In the genomic region with DNA sequence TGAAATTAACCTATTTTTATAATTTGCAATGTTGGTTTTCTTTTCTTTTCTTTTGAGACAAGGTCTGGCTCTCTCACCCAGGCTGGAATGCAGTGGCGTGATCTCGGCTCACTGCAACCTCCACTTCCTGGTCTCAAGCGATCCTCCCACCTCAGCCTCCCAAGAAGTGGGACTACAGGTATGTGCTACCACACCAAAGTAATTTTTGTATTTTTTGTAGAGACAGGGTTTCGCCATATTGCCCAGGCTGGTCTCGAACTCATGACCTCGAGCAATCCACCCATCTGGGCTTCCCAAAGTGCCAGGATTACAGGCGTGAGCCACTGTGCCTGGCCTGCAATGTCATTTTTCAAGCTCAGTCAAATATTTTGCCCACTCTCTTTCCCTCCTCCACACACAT, we compare ENCODE assay signal across 26 cellular contexts. TPM values are rescaled to one million over a fixed set of nuclear protein-coding genes. Genes with fewer than 3 reads are reported as not detected.
"Had no signal": no experiment of that assay in that cellular context is flagged by ENCODE, and none has a peak within 500 bp of the region (broad histone marks: within the 10 kb centered on the region; RNA-seq: fewer than 3 reads in every experiment).

No MANE protein-coding gene starts in this region.

- H3K4me2 ChIP-seq: KMS-11 had no signal

- H3K27me3 ChIP-seq: SJSA1 had no signal

- H3K27ac ChIP-seq: KMS-11, SJSA1 had no signal

- H3K4me3 ChIP-seq: SJSA1 had no signal

- H3K9ac ChIP-seq: KMS-11 had no signal

- H3K4me1 ChIP-seq: SJSA1 had no signal

- H3K36me3 ChIP-seq: SJSA1 had no signal

- ATAC-seq: activated CD8-positive, alpha-beta memory T cell treated with anti-CD3 and anti-CD28 coated beads, Interleukin-2, amount 10 ng/mL, durations not matched to agents 7 days and 5 days; activated CD8-positive, alpha-beta T cell treated with anti-CD3 and anti-CD28 coated beads, Interleukin-2, amount 10 ng/mL, durations not matched to agents 7 days and 5 days; activated naive CD4-positive, alpha-beta T cell treated with anti-CD3 and anti-CD28 coated beads, Interleukin-2, amount 50 U/mL, for 72 hours; activated naive CD8-positive, alpha-beta T cell treated with anti-CD3 and anti-CD28 coated beads, Interleukin-2, amount 50 U/mL, for 24 hours; PC-3; SK-N-SH treated with all-trans-retinoic acid at 6 μM for 48 hours; WTC11 had no signal

- DNase-seq: activated CD4-positive, alpha-beta T cell treated with anti-CD3 and anti-CD28 coated beads for 48 hours; activated CD4-positive, alpha-beta T cell treated with anti-CD3 and anti-CD28 coated beads, Interleukin-2, amount 50 U/mL, for 4 hours; activated CD4-positive, CD25-positive, alpha-beta regulatory T cell treated with anti-CD3 and anti-CD28 coated beads, Interleukin-2, amount 50 U/mL, for 72 hours; activated CD8-positive, alpha-beta memory T cell treated with anti-CD3 and anti-CD28 coated beads, Interleukin-2, amount 10 ng/mL, durations not matched to agents 7 days and 5 days; activated CD8-positive, alpha-beta T cell treated with anti-CD3 and anti-CD28 coated beads, Interleukin-2, amount 10 ng/mL, durations not matched to agents 7 days and 5 days; activated effector memory CD4-positive, alpha-beta T cell treated with Interleukin-2 at 50 U/mL for 16 hours; activated naive CD4-positive, alpha-beta T cell; activated naive CD8-positive, alpha-beta T cell treated with anti-CD3 and anti-CD28 coated beads, Interleukin-2, amount 50 U/mL, for 24 hours; activated T-cell treated with anti-CD3 and anti-CD28 coated beads, Interleukin-2, amount 50 U/mL, for 24 hours; amygdala; NCI-H1105; NCI-H1436; NCI-H1694 treated with DMSO at 0.1 percent for 48 hours; NCI-H2029 treated with DMSO at 0.1 percent for 48 hours; NCI-H345; NCI-H510A treated with DMSO at 0.1 percent for 48 hours; NCI-H69; PC-3; SHP77 had no signal

RNA-seq across cellular contexts. Expression of gene MYH11, which starts 36.0 kb away (rescaled TPM):
- total RNA-seq: activated CD8-positive, alpha-beta T cell treated with anti-CD3 and anti-CD28 coated beads, Interleukin-2, amount 10 ng/mL, durations not matched to agents 7 days and 5 days; activated T-helper 1 cell treated with anti-CD3 and anti-CD28 coated beads, Interleukin-12 subunit alpha, Interleukin-12 subunit beta, Interleukin-2, Interleukin-4 antibody, amounts not matched to agents 30 ng/mL and 10 ng/mL and 1 ng/mL, durations not matched to agents 14 hours and 24 hours and 36 hours; MCF 10A; PC-3 had no signal
